ENCODE assay signal across 1 cellular context in genomic region chr19:13151605-13152355, GRCh38.
TF ChIP-seq lines count a peak whose summit lies in the region.

No MANE protein-coding gene starts in this region.

TF ChIP-seq in HepG2, 621 proteins besides CTCF, POLR2A, EP300 and RAD21 (continued from another document):
- TF ChIP-seq, protein P1, sequence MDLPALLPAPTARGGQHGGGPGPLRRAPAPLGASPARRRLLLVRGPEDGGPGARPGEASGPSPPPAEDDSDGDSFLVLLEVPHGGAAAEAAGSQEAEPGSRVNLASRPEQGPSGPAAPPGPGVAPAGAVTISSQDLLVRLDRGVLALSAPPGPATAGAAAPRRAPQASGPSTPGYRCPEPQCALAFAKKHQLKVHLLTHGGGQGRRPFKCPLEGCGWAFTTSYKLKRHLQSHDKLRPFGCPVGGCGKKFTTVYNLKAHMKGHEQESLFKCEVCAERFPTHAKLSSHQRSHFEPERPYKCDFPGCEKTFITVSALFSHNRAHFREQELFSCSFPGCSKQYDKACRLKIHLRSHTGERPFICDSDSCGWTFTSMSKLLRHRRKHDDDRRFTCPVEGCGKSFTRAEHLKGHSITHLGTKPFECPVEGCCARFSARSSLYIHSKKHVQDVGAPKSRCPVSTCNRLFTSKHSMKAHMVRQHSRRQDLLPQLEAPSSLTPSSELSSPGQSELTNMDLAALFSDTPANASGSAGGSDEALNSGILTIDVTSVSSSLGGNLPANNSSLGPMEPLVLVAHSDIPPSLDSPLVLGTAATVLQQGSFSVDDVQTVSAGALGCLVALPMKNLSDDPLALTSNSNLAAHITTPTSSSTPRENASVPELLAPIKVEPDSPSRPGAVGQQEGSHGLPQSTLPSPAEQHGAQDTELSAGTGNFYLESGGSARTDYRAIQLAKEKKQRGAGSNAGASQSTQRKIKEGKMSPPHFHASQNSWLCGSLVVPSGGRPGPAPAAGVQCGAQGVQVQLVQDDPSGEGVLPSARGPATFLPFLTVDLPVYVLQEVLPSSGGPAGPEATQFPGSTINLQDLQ (CRISPR knock-in tag; IDR thresholded peaks at IDR 0.05) = no peak; the same call in 1 of the 2 replicates
- TF ChIP-seq PAWR (CRISPR knock-in tag; IDR thresholded peaks at IDR 0.05; ENCODE audit: borderline replicate concordance) (no peak), ZGPAT (CRISPR knock-in tag; IDR thresholded peaks at IDR 0.05) (peak; percentile 65; the same call in 1 of the 2 replicates), ZMAT5 (CRISPR knock-in tag; IDR thresholded peaks at IDR 0.05; ENCODE audit: borderline replicate concordance, low read depth) (no peak), SALL2 (CRISPR knock-in tag; IDR thresholded peaks at IDR 0.05) (peak; percentile 38; the same call in 1 of the 2 replicates), ZNF788 (CRISPR knock-in tag; IDR thresholded peaks at IDR 0.05; ENCODE audit: borderline replicate concordance) (peak; percentile 51; the same call in 1 of the 2 replicates), MYNN (CRISPR knock-in tag; IDR thresholded peaks at IDR 0.05; ENCODE audit: low read depth) (peak; percentile 9; the same call in 1 of the 2 replicates), ZNF629 (CRISPR knock-in tag; conservative IDR thresholded peaks at IDR 0.05) (no peak), ZNF331 (CRISPR knock-in tag; IDR thresholded peaks at IDR 0.05) (peak; percentile 31; the same call in 1 of the 2 replicates), ZNF414 (CRISPR knock-in tag; IDR thresholded peaks at IDR 0.05) (no peak; the same call in 1 of the 2 replicates), ZNF850 (CRISPR knock-in tag; conservative IDR thresholded peaks at IDR 0.05) (no peak), EEA1 (CRISPR knock-in tag; IDR thresholded peaks at IDR 0.05; ENCODE audit: borderline replicate concordance) (no peak), ARHGAP35 (CRISPR knock-in tag; IDR thresholded peaks at IDR 0.05; ENCODE audit: borderline replicate concordance) (no peak), TBP (CRISPR knock-in tag; IDR thresholded peaks at IDR 0.05) (no peak), HOXD1 (CRISPR knock-in tag; IDR thresholded peaks at IDR 0.05) (peak; percentile 77), ZNF639 (CRISPR knock-in tag; conservative IDR thresholded peaks at IDR 0.05) (peak; percentile 46; the same call in 1 of the 2 replicates), ZNF20 (CRISPR knock-in tag; IDR thresholded peaks at IDR 0.05) (no peak), TSC22D2 (CRISPR knock-in tag; IDR thresholded peaks at IDR 0.05; ENCODE audit: borderline replicate concordance) (peak; percentile 70; the same call in 1 of the 2 replicates), ZNF598 (CRISPR knock-in tag; IDR thresholded peaks at IDR 0.05; ENCODE audit: borderline replicate concordance) (no peak), ZNF644 (CRISPR knock-in tag; IDR thresholded peaks at IDR 0.05; ENCODE audit: low read depth) (no peak), ZNF878 (CRISPR knock-in tag; IDR thresholded peaks at IDR 0.05) (no peak), IKZF5 (CRISPR knock-in tag; IDR thresholded peaks at IDR 0.05) (peak; percentile 53; the same call in 1 of the 2 replicates), ARNT (IDR thresholded peaks at IDR 0.05) (no peak), ZNF713 (CRISPR knock-in tag; IDR thresholded peaks at IDR 0.05) (no peak), MEIS2 (CRISPR knock-in tag; IDR thresholded peaks at IDR 0.05) (peak; percentile 53; the same call in 1 of the 2 replicates), ZBTB20 (CRISPR knock-in tag; IDR thresholded peaks at IDR 0.05; ENCODE audit: borderline replicate concordance, low read depth) (no peak), ZNF614 (CRISPR knock-in tag; IDR thresholded peaks at IDR 0.05; ENCODE audit: borderline replicate concordance) (peak; percentile 47), STAT5B (CRISPR knock-in tag; IDR thresholded peaks at IDR 0.05) (peak; percentile 26; the same call in 1 of the 2 replicates), NR2F1 (CRISPR knock-in tag; IDR thresholded peaks at IDR 0.05) (no peak)
- TF ChIP-seq, protein P2, sequence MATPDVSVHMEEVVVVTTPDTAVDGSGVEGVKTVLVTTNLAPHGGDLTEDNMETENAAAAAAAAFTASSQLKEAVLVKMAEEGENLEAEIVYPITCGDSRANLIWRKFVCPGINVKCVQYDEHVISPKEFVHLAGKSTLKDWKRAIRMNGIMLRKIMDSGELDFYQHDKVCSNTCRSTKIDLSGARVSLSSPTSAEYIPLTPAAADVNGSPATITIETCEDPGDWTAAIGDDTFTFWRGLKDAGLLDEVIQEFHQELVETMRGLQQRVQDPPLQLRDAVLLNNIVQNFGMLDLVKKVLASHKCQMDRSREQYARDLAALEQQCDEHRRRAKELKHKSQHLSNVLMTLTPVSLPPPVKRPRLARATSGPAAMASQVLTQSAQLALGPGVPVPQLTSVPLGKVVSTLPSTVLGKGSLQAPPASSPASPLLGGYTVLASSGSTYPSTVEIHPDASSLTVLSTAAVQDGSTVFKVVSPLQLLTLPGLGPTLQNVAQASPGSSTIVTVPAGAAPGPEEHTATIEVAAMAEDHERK (CRISPR knock-in tag; IDR thresholded peaks at IDR 0.05; ENCODE audit: low read depth) = peak; percentile 54
- TF ChIP-seq, protein P3, sequence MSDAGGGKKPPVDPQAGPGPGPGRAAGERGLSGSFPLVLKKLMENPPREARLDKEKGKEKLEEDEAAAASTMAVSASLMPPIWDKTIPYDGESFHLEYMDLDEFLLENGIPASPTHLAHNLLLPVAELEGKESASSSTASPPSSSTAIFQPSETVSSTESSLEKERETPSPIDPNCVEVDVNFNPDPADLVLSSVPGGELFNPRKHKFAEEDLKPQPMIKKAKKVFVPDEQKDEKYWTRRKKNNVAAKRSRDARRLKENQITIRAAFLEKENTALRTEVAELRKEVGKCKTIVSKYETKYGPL (CRISPR knock-in tag; IDR thresholded peaks at IDR 0.05) = 0 out of 2 replicates have a peak, but pooled peaks have one; percentile 27
- TF ChIP-seq, protein P4, sequence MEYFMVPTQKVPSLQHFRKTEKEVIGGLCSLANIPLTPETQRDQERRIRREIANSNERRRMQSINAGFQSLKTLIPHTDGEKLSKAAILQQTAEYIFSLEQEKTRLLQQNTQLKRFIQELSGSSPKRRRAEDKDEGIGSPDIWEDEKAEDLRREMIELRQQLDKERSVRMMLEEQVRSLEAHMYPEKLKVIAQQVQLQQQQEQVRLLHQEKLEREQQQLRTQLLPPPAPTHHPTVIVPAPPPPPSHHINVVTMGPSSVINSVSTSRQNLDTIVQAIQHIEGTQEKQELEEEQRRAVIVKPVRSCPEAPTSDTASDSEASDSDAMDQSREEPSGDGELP (IDR thresholded peaks at IDR 0.05; ENCODE audit: borderline replicate concordance, low read depth) = peak; percentile 8; the same call in 1 of the 2 replicates
- TF ChIP-seq, protein P5, sequence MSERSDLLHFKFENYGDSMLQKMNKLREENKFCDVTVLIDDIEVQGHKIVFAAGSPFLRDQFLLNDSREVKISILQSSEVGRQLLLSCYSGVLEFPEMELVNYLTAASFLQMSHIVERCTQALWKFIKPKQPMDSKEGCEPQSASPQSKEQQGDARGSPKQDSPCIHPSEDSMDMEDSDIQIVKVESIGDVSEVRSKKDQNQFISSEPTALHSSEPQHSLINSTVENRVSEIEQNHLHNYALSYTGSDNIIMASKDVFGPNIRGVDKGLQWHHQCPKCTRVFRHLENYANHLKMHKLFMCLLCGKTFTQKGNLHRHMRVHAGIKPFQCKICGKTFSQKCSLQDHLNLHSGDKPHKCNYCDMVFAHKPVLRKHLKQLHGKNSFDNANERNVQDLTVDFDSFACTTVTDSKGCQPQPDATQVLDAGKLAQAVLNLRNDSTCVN (CRISPR knock-in tag; IDR thresholded peaks at IDR 0.05; ENCODE audit: borderline replicate concordance) = no peak; the same call in 1 of the 2 replicates
